In the genomic region with DNA sequence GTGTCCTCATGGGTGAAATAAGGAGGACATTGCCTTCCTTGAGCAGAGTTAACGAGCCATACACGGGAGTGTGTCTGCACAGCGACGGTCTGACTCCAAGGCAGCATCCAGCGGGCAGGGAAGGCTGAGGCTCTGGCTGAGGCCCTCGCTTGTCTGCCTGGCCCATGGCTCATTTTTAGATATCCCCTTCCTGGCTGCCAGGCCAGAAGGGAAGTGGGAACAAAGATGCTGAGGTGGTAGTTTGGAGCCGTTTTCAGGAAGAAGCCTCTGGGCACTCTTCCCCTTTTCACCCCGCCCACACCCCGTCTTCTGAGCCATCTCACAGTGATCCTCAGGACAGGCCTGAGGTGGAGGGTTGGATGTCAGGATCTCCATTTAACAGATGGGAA, we compare ENCODE assay signal across 1 cellular context.
TF ChIP-seq lines count a peak whose summit lies in the region.

No MANE protein-coding gene starts in this region.

TF ChIP-seq in HepG2, 621 proteins besides CTCF, POLR2A, EP300 and RAD21:
- no peak for TF ChIP-seq ZNF781 (CRISPR knock-in tag; IDR thresholded peaks at IDR 0.05; ENCODE audit: borderline replicate concordance, not compliant biosample characterization)
- TF ChIP-seq HNF4A (CRISPR knock-in tag; IDR thresholded peaks at IDR 0.05), result 0 out of 2 replicates have a peak, but pooled peaks have one; percentile 7
